In genomic region chr7:47432988-47433895, GRCh38 we compare ENCODE assay signal across 2 cellular contexts.
TF ChIP-seq lines count a peak whose summit lies in the region.

No MANE protein-coding gene starts in this region.

TF ChIP-seq in IMR-90, 13 proteins besides CTCF, POLR2A, EP300 and RAD21:
- no peak for TF ChIP-seq CEBPB (IDR thresholded peaks at IDR 0.05; ENCODE audit: low read depth, low read length)
- no peak for TF ChIP-seq MXI1 (IDR thresholded peaks at IDR 0.05; ENCODE audit: borderline replicate concordance, low read depth, low read length)
- no peak for TF ChIP-seq USF2 (IDR thresholded peaks at IDR 0.05; ENCODE audit: low read depth, low read length)
- TF ChIP-seq ELK1 (IDR thresholded peaks at IDR 0.05; ENCODE audit: borderline replicate concordance, low read depth, low read length), result no peak
- peak; percentile 54; the same call in 1 of the 2 replicates for TF ChIP-seq MAFK (IDR thresholded peaks at IDR 0.05; ENCODE audit: low read depth, low read length)
- no peak for TF ChIP-seq SMC3 (IDR thresholded peaks at IDR 0.05; ENCODE audit: low read depth, low read length)

TF ChIP-seq in HepG2, 621 proteins besides CTCF, POLR2A, EP300 and RAD21:
- no peak for TF ChIP-seq ZSCAN30 (CRISPR knock-in tag; IDR thresholded peaks at IDR 0.05)
- TF ChIP-seq MAFF (IDR thresholded peaks at IDR 0.05; ENCODE audit: low read depth, low read length), result peak; percentile 76
- TF ChIP-seq MAFK (conservative IDR thresholded peaks at IDR 0.05 in 1 of 2, IDR thresholded peaks at IDR 0.05 in 1 of 2; ENCODE audit: low read length in 2 of 2), result peak; percentile 62 to 79
- no peak for TF ChIP-seq BORCS8-MEF2B (CRISPR knock-in tag; IDR thresholded peaks at IDR 0.05)
- TF ChIP-seq TCF7L2 (IDR thresholded peaks at IDR 0.05; ENCODE audit: low read depth, low read length), result no peak
- no peak for TF ChIP-seq SRF (IDR thresholded peaks at IDR 0.05; ENCODE audit: low read depth, low read length)
TF ChIP-seq in HepG2: peak in this region for 2.
